12 cellular contexts compared by ENCODE assay signal in the genomic region with DNA sequence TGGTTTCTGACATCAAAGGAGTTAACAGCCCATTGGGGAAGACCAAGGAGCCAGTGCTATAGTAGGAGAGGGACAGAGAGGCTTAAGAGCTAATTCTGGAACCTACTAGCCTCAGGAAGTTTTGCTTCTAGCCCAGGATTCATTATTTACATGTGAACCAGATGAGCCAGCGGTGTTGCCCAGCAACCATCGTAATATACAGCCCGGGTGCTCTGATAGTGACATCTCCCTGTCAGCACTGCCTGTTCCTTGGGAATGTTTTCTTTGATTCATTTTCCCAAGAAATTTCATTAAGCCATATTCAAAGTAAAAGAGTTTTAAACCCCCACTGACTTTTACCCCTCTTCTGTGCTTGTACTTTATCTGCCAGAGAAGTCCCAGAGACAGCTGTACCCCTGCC.
DNase-seq lines count a peak whose midpoint lies in the region; ATAC-seq, FAIRE-seq and TF ChIP-seq lines count a peak whose summit lies in the region.
"Had no signal": no experiment of that assay in that cellular context is flagged by ENCODE, and none has a peak within 500 bp of the region (broad histone marks: within the 10 kb centered on the region; RNA-seq: fewer than 3 reads in every experiment).

No MANE protein-coding gene starts in this region.

- H3K4me1 Mint-ChIP-seq in activated CD4-positive, alpha-beta T cell treated with anti-CD3 and anti-CD28 coated beads, Interleukin-2, amount 10 ng/mL, durations not matched to agents 24 days and 14 days: no peaks in the 10 kb centered on the region

- H3K36me3 Mint-ChIP-seq in activated CD4-positive, alpha-beta T cell treated with anti-CD3 and anti-CD28 coated beads, Interleukin-2, amount 10 ng/mL, durations not matched to agents 24 days and 14 days (ENCODE audit: low read depth): no peaks in the 10 kb centered on the region

- no peaks in the 10 kb centered on the region for H3K27me3 ChIP-seq in cardiac muscle cell
- no peaks in the 10 kb centered on the region for H3K27me3 ChIP-seq in small intestine (ENCODE audit: control insufficient read depth in 2 of 2, insufficient read depth in 2 of 2, low read length in 2 of 2)

- H3K9me3 ChIP-seq in cardiac muscle cell (ENCODE audit: low read depth) (no peaks in the 10 kb centered on the region), small intestine (ENCODE audit: control insufficient read depth, low read depth) (no peaks in the 10 kb centered on the region)

- H3K4me3 ChIP-seq in cardiac muscle cell (no peak overlapping the region), foreskin fibroblast (ENCODE audit: low read depth in 1 of 2, low read length in 2 of 2) (no peak overlapping the region), small intestine (ENCODE audit: low read depth in 1 of 2, low read length in 2 of 2) (no peak overlapping the region)

- H3K27ac Mint-ChIP-seq in activated CD4-positive, alpha-beta T cell treated with anti-CD3 and anti-CD28 coated beads, Interleukin-2, amount 10 ng/mL, durations not matched to agents 24 days and 14 days: no peak overlapping the region
- H3K27ac Mint-ChIP-seq: effector memory CD8-positive, alpha-beta T cell had no signal

- H3K4me3 Mint-ChIP-seq in activated CD4-positive, alpha-beta T cell treated with anti-CD3 and anti-CD28 coated beads, Interleukin-2, amount 10 ng/mL, durations not matched to agents 24 days and 14 days: no peak overlapping the region
- H3K4me3 Mint-ChIP-seq: effector memory CD8-positive, alpha-beta T cell had no signal

- peak; percentile 9 to 58 for DNase-seq in cardiac muscle cell (ENCODE audit: low read depth in 1 of 2, low spot score in 1 of 2)
- DNase-seq in cardiac septum (ENCODE audit: low spot score): no peak
- DNase-seq in NCI-H748 (lab: John Stamatoyannopoulos, UW; ENCODE audit: unreplicated experiment): peak; percentile 88
- DNase-seq in foreskin fibroblast: peak; percentile 68 to 70
- DNase-seq in small intestine: peak; percentile 9
- no peak for DNase-seq in HTR-8/SVneo (ENCODE audit: insufficient read length, low spot score)
- DNase-seq in activated CD4-positive, alpha-beta T cell treated with anti-CD3 and anti-CD28 coated beads, Interleukin-2, amount 10 ng/mL, durations not matched to agents 24 days and 14 days: no peak
- DNase-seq: activated gamma-delta T cell treated with Interleukin-2 at 50 U/mL for 16 hours; effector memory CD8-positive, alpha-beta T cell; PC-3; WERI-Rb-1 had no signal

- H3K27ac ChIP-seq in cardiac muscle cell (no peak overlapping the region), small intestine (ENCODE audit: low read depth in 1 of 2, low read length in 1 of 2) (no peak overlapping the region)
- H3K27ac ChIP-seq: WERI-Rb-1 had no signal

- H3K27me3 Mint-ChIP-seq in activated CD4-positive, alpha-beta T cell treated with anti-CD3 and anti-CD28 coated beads, Interleukin-2, amount 10 ng/mL, durations not matched to agents 24 days and 14 days: peaks cover 7% of the 10 kb centered on the region

- H3K4me1 ChIP-seq in cardiac muscle cell (ENCODE audit: low read depth): no peaks in the 10 kb centered on the region
- H3K4me1 ChIP-seq in small intestine (ENCODE audit: control insufficient read depth in 2 of 2, insufficient read depth in 1 of 2, low read depth in 1 of 2, low read length in 1 of 2): no peaks in the 10 kb centered on the region

- no peaks in the 10 kb centered on the region for H3K36me3 ChIP-seq in cardiac muscle cell
- no peaks in the 10 kb centered on the region for H3K36me3 ChIP-seq in small intestine (ENCODE audit: control insufficient read depth in 2 of 2, insufficient read depth in 2 of 2, low read length in 2 of 2)
- H3K36me3 ChIP-seq: WERI-Rb-1 had no signal

- H3K9me3 Mint-ChIP-seq in activated CD4-positive, alpha-beta T cell treated with anti-CD3 and anti-CD28 coated beads, Interleukin-2, amount 10 ng/mL, durations not matched to agents 24 days and 14 days: no peaks in the 10 kb centered on the region
- H3K9me3 Mint-ChIP-seq: effector memory CD8-positive, alpha-beta T cell had no signal

- ATAC-seq in HG02973 (IDR thresholded peaks at IDR 0.05; ENCODE audit: unreplicated experiment): no peak
- ATAC-seq: effector memory CD8-positive, alpha-beta T cell; PC-3 had no signal

- TF ChIP-seq CTCF in cardiac muscle cell (IDR thresholded peaks at IDR 0.05; ENCODE audit: low read depth, low read length) (no peak), foreskin fibroblast (IDR thresholded peaks at IDR 0.05; ENCODE audit: low read depth, low read length) (no peak)

- no peak for FAIRE-seq in small intestine (lab: Jason Lieb, UNC)
- no peak for FAIRE-seq in HTR-8/SVneo (lab: Jason Lieb, UNC)

- intact Hi-C loops in cardiac septum (cut with DNase I): loop anchor here (5.0 to 10.0 kb wide), 5 partner anchors 201 to 918 kb away; no protein-coding TSS in a partner anchor
- intact Hi-C loops in activated CD4-positive, alpha-beta T cell treated with anti-CD3 and anti-CD28 coated beads, Interleukin-2, amount 10 ng/mL, durations not matched to agents 24 days and 14 days (cut with micrococcal nuclease): loop anchor here (5.0 kb wide), 1 partner anchor 1201 kb away; no protein-coding TSS in a partner anchor

- WGBS in small intestine, 3 donors: 19 to 47% (median 43%) methylated on average over 3 of the region's 3 CpGs

Comparison
In these comparisons a context has a peak if more than half of its experiments do, and no peak if none do; other contexts are left out.
1. DNase-seq: peak in cardiac muscle cell (2 of 2), NCI-H748 (single experiment), foreskin fibroblast (2 of 2) and small intestine (single experiment); none in cardiac septum (single experiment), HTR-8/SVneo (single experiment) and activated CD4-positive, alpha-beta T cell treated with anti-CD3 and anti-CD28 coated beads, Interleukin-2, amount 10 ng/mL, durations not matched to agents 24 days and 14 days (single experiment).